21 cellular contexts compared by ENCODE assay signal in genomic region chr1:172973424-172973823, GRCh38.
DNase-seq lines count a peak whose midpoint lies in the region; ATAC-seq and TF ChIP-seq lines count a peak whose summit lies in the region.
"Had no signal": no experiment of that assay in that cellular context is flagged by ENCODE, and none has a peak within 500 bp of the region (broad histone marks: within the 10 kb centered on the region; RNA-seq: fewer than 3 reads in every experiment).

No MANE protein-coding gene starts in this region.

- DNase-seq in Caki2 (ENCODE audit: low read depth): peak; percentile 58
- DNase-seq in astrocyte of the hippocampus (ENCODE audit: low read depth, low spot score): peak; percentile 87
- peak; percentile 43 for DNase-seq in osteoblast (ENCODE audit: insufficient read length, low spot score, missing footprints)
- DNase-seq in NCI-H1048 (lab: John Stamatoyannopoulos, UW): no peak
- no peak for DNase-seq in posterior cingulate gyrus
- no peak for DNase-seq in activated CD8-positive, alpha-beta memory T cell treated with anti-CD3 and anti-CD28 coated beads, Interleukin-2, amount 50 U/mL, for 48 hours
- DNase-seq: 8988T; CD8-positive, alpha-beta memory T cell; DND-41; GDM1; GM23248; HCEC 1CT; MM.1S; NCI-H1105 treated with DMSO at 0.1 percent for 48 hours; NCI-H187 treated with DMSO at 0.1 percent for 48 hours; NCI-H69; SHP77 had no signal

- in situ Hi-C loops in Caki2 (cut with HindIII; ENCODE audit: low pct_unique_long_range_greater_than_20kb, low sequenced_read_pairs): no loop called here

- no peaks in the 10 kb centered on the region for H3K79me2 ChIP-seq in osteoblast (ENCODE audit: insufficient read depth, low read length)

- no peaks in the 10 kb centered on the region for H3K9me3 ChIP-seq in osteoblast (ENCODE audit: low read depth, low read length)
- H3K9me3 ChIP-seq: BLaER1 had no signal

- H4K20me1 ChIP-seq in osteoblast (ENCODE audit: insufficient read depth, low read length): no peaks in the 10 kb centered on the region
- H4K20me1 ChIP-seq: BLaER1 had no signal

- no peaks in the 10 kb centered on the region for H3K27me3 ChIP-seq in osteoblast (ENCODE audit: insufficient read depth, low read length)
- H3K27me3 ChIP-seq: BLaER1 had no signal

- no peak overlapping the region for H3K4me3 ChIP-seq in osteoblast (ENCODE audit: insufficient read depth, low read length)
- H3K4me3 ChIP-seq: BLaER1, GM23248 had no signal

- intact Hi-C loops in posterior cingulate gyrus (cut with DNase I): no loop called here

- H2AFZ ChIP-seq in osteoblast (ENCODE audit: low read length): no peak overlapping the region
- H2AFZ ChIP-seq: GM23248 had no signal

- no peak for TF ChIP-seq CTCF in osteoblast (IDR thresholded peaks at IDR 0.05; ENCODE audit: extremely low read depth, low read depth, low read length)

- peaks cover 31% of the 10 kb centered on the region for H3K4me1 ChIP-seq in osteoblast (ENCODE audit: insufficient read depth, low read length)
- H3K4me1 ChIP-seq: BLaER1 had no signal

- H3K36me3 ChIP-seq in osteoblast (ENCODE audit: insufficient read depth, low read length): no peaks in the 10 kb centered on the region
- H3K36me3 ChIP-seq: BLaER1 had no signal

- ATAC-seq in esophagus mucosa: peak; percentile 51
- ATAC-seq in GM18867 (IDR thresholded peaks at IDR 0.05; ENCODE audit: unreplicated experiment): no peak

- no peak overlapping the region for H3K4me2 ChIP-seq in osteoblast (ENCODE audit: insufficient read depth, low read length)
- H3K4me2 ChIP-seq: BLaER1, KMS-11 had no signal

- H3K27ac ChIP-seq in osteoblast (ENCODE audit: low read depth, low read length): peak overlapping the region; percentile 51
- H3K27ac ChIP-seq: BLaER1, GM23248, KMS-11 had no signal

Comparison
In these comparisons a context has a peak if more than half of its experiments do, and no peak if none do; other contexts are left out.
1. DNase-seq: peak in Caki2 (single experiment), astrocyte of the hippocampus (single experiment) and osteoblast (single experiment); none in NCI-H1048 (single experiment), posterior cingulate gyrus (0 of 10) and activated CD8-positive, alpha-beta memory T cell treated with anti-CD3 and anti-CD28 coated beads, Interleukin-2, amount 50 U/mL, for 48 hours (single experiment).